14 cellular contexts compared by ENCODE assay signal in genomic region chr7:82562716-82563404, GRCh38.
DNase-seq lines count a peak whose midpoint lies in the region; ATAC-seq and TF ChIP-seq lines count a peak whose summit lies in the region.
"Had no signal": no experiment of that assay in that cellular context is flagged by ENCODE, and none has a peak within 500 bp of the region (broad histone marks: within the 10 kb centered on the region; RNA-seq: fewer than 3 reads in every experiment).

No MANE protein-coding gene starts in this region.

- no peak overlapping the region for H2BK12ac ChIP-seq in mesenchymal stem cell (ENCODE audit: low read length in 2 of 2)

- H3K4me2 ChIP-seq in mesenchymal stem cell (ENCODE audit: low read length, poor library complexity, severe bottlenecking): no peak overlapping the region

- H3K9me3 ChIP-seq in mesenchymal stem cell (ENCODE audit: control insufficient read depth, low read length): no peaks in the 10 kb centered on the region

- H3K27ac ChIP-seq in mesenchymal stem cell (ENCODE audit: low read length, poor library complexity, severe bottlenecking): peak overlapping the region; percentile 68

- ATAC-seq in GM21717 (IDR thresholded peaks at IDR 0.05; ENCODE audit: unreplicated experiment): no peak
- ATAC-seq: esophagus mucosa; natural killer cell; right cardiac atrium; stimulated activated naive CD8-positive, alpha-beta T cell treated with anti-CD3 and anti-CD28 coated beads, Interleukin-15, Interleukin-2, amounts not matched to agents 100 U/mL and 50 U/mL, for 24 hours had no signal

- H2BK15ac ChIP-seq in mesenchymal stem cell (ENCODE audit: low read depth, poor library complexity, severe bottlenecking): no peak overlapping the region

- H3K4me3 ChIP-seq in AG09309 (ENCODE audit: control insufficient read depth, low read depth, low read length): no peak overlapping the region
- H3K4me3 ChIP-seq in cardiac fibroblast (replicated peaks in 1 of 2; ENCODE audit: low read depth in 2 of 2, low read length in 2 of 2): no peak overlapping the region
- no peak overlapping the region for H3K4me3 ChIP-seq in mesenchymal stem cell (ENCODE audit: insufficient read depth in 1 of 2, low read depth in 1 of 2, low read length in 2 of 2)

- peaks cover 3% of the 10 kb centered on the region for H3K4me1 ChIP-seq in mesenchymal stem cell (ENCODE audit: control insufficient read depth, insufficient read depth, low read depth, low read length)

- no peak overlapping the region for H4K91ac ChIP-seq in mesenchymal stem cell (ENCODE audit: low read length)

- no peak overlapping the region for H2BK120ac ChIP-seq in mesenchymal stem cell (ENCODE audit: low read depth, low read length)

- H3K14ac ChIP-seq in mesenchymal stem cell (ENCODE audit: low read length in 2 of 2): no peak overlapping the region

- no peaks in the 10 kb centered on the region for H3K36me3 ChIP-seq in mesenchymal stem cell (ENCODE audit: control insufficient read depth in 1 of 2, insufficient read depth in 2 of 2, low read depth in 1 of 2, low read length in 2 of 2)

- no peak overlapping the region for H3K23ac ChIP-seq in mesenchymal stem cell (ENCODE audit: low read length in 2 of 2)

- H2AK5ac ChIP-seq in mesenchymal stem cell (ENCODE audit: low read length, severe bottlenecking): no peak overlapping the region

- TF ChIP-seq CTCF in AG09309 (IDR thresholded peaks at IDR 0.05; ENCODE audit: control insufficient read depth, insufficient read depth, low read depth, low read length, missing control alignments): no peak
- TF ChIP-seq CTCF in cardiac fibroblast (IDR thresholded peaks at IDR 0.05; ENCODE audit: low read depth, low read length): no peak

- H2AFZ ChIP-seq in mesenchymal stem cell (ENCODE audit: low read depth, low read length): no peak overlapping the region

- H4K8ac ChIP-seq in mesenchymal stem cell (ENCODE audit: low read length): no peak overlapping the region

- no peak overlapping the region for H3K18ac ChIP-seq in mesenchymal stem cell (ENCODE audit: low read depth in 1 of 2, low read length in 2 of 2)

- no peaks in the 10 kb centered on the region for H3K79me1 ChIP-seq in mesenchymal stem cell (replicated peaks; ENCODE audit: low read length, poor library complexity, severe bottlenecking)

- H3K4ac ChIP-seq in mesenchymal stem cell (ENCODE audit: low read depth in 1 of 2, low read length in 2 of 2): no peak overlapping the region

- DNase-seq in AG09309 (ENCODE audit: low read depth): peak; percentile 52
- DNase-seq in HS-5 (ENCODE audit: low read depth): peak; percentile 61
- peak; percentile 60 to 83 for DNase-seq in cardiac fibroblast (ENCODE audit: low read depth in 2 of 2)
- peak; percentile 56 for DNase-seq in mesenchymal stem cell
- DNase-seq in NCI-H2227 treated with DMSO at 0.1 percent for 48 hours (lab: John Stamatoyannopoulos, UW): no peak
- DNase-seq in activated CD8-positive, alpha-beta memory T cell treated with anti-CD3 and anti-CD28 coated beads, Interleukin-2, amount 50 U/mL, for 48 hours: no peak
- no peak for DNase-seq in cortex of kidney (lab: John Stamatoyannopoulos, UW)
- DNase-seq: activated CD4-positive, alpha-beta T cell treated with anti-CD3 and anti-CD28 coated beads for 48 hours; CD4-positive, alpha-beta memory T cell; natural killer cell; right cardiac atrium; stimulated activated naive CD8-positive, alpha-beta T cell treated with anti-CD3 and anti-CD28 coated beads, Interleukin-15, Interleukin-2, amounts not matched to agents 100 U/mL and 50 U/mL, for 24 hours had no signal

- no peak overlapping the region for H3K9ac ChIP-seq in mesenchymal stem cell (ENCODE audit: low read length)

- H2BK5ac ChIP-seq in mesenchymal stem cell (ENCODE audit: low read depth, low read length, poor library complexity, severe bottlenecking): no peak overlapping the region

- WGBS in mesenchymal stem cell: 11% methylated on average over 2 of the region's 2 CpGs

- no peaks in the 10 kb centered on the region for H3K27me3 ChIP-seq in mesenchymal stem cell (ENCODE audit: control insufficient read depth in 1 of 2, insufficient read depth in 1 of 2, low read length in 2 of 2)

Comparison
In these comparisons a context has a peak if more than half of its experiments do, and no peak if none do; other contexts are left out.
1. DNase-seq: peak in AG09309 (single experiment), HS-5 (single experiment), cardiac fibroblast (2 of 2) and mesenchymal stem cell (single experiment); none in NCI-H2227 treated with DMSO at 0.1 percent for 48 hours (single experiment), activated CD8-positive, alpha-beta memory T cell treated with anti-CD3 and anti-CD28 coated beads, Interleukin-2, amount 50 U/mL, for 48 hours (single experiment) and cortex of kidney (single experiment).